In the genomic region with DNA sequence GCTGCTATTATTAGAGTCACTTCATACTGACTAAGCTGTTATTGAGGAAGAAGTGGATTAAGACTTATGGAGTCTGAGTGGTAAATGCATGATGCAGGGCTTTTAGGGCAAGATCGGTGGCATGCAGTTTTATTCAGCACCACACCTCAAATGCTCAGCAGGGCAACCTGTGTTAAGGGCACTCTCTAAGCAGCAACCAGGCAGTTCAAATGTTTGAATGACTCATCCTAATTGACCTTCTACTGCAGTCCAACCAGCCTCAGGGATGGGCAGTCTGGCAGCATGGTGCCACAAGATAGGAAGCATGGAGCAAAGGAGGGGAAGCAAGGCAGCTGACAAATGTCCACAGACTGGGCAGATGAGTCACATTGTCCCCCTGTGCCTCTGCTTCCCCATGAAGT, we compare ENCODE assay signal across 12 cellular contexts.
DNase-seq lines count a peak whose midpoint lies in the region; ATAC-seq and TF ChIP-seq lines count a peak whose summit lies in the region.
"Had no signal": no experiment of that assay in that cellular context is flagged by ENCODE, and none has a peak within 500 bp of the region (broad histone marks: within the 10 kb centered on the region; RNA-seq: fewer than 3 reads in every experiment).

No MANE protein-coding gene starts in this region.

- TF ChIP-seq CTCF in retinal pigment epithelial cell (conservative IDR thresholded peaks at IDR 0.05; ENCODE audit: low read depth, low read length) = no peak

- DNase-seq in NCI-H524 (lab: John Stamatoyannopoulos, UW) (peak; percentile 2 to 60), NCI-H524 treated with DMSO at 0.1 percent for 48 hours (lab: John Stamatoyannopoulos, UW) (no peak), NCI-H69 (lab: John Stamatoyannopoulos, UW) (peak; percentile 40), epithelial cell of prostate (ENCODE audit: low read depth, low spot score) (no peak), retinal pigment epithelial cell (ENCODE audit: low read depth) (peak; percentile 54), SHP77 treated with DMSO at 0.1 percent for 48 hours (lab: John Stamatoyannopoulos, UW) (no peak)
- DNase-seq: ACHN; activated CD8-positive, alpha-beta T cell treated with anti-CD3 and anti-CD28 coated beads for 36 hours; activated naive CD4-positive, alpha-beta T cell had no signal

- ATAC-seq in HG03469 (IDR thresholded peaks at IDR 0.05; ENCODE audit: unreplicated experiment) (no peak), HG03378 (IDR thresholded peaks at IDR 0.05; ENCODE audit: unreplicated experiment) (no peak)

- peak overlapping the region; percentile 57 for H3K27ac ChIP-seq in epithelial cell of prostate
- H3K27ac ChIP-seq: skin epidermis had no signal

- no peak overlapping the region for H3K4me3 ChIP-seq in retinal pigment epithelial cell (ENCODE audit: low read length)
- H3K4me3 ChIP-seq: skin epidermis had no signal

Comparison
In these comparisons a context has a peak if more than half of its experiments do, and no peak if none do; other contexts are left out.
1. DNase-seq: peak in NCI-H524 (2 of 2), NCI-H69 (single experiment) and retinal pigment epithelial cell (single experiment); none in NCI-H524 treated with DMSO at 0.1 percent for 48 hours (single experiment), epithelial cell of prostate (single experiment) and SHP77 treated with DMSO at 0.1 percent for 48 hours (single experiment).